ENCODE assay signal across 15 cellular contexts in genomic region chr6:147538821-147539220, GRCh38. TPM values are rescaled to one million over a fixed set of nuclear protein-coding genes. Genes with fewer than 3 reads are reported as not detected.
"Had no signal": no experiment of that assay in that cellular context is flagged by ENCODE, and none has a peak within 500 bp of the region (broad histone marks: within the 10 kb centered on the region; RNA-seq: fewer than 3 reads in every experiment).

No MANE protein-coding gene starts in this region.

- H3K27ac ChIP-seq: RWPE1 had no signal

- H3K27me3 ChIP-seq: MG63 had no signal

- DNase-seq: Karpas-422, KG1, MG63, NCI-H1092, NCI-H1105 treated with DMSO at 0.1 percent for 48 hours, NCI-H1417 treated with DMSO at 0.1 percent for 48 hours, NCI-H187, NCI-H2029 treated with DMSO at 0.1 percent for 48 hours, NCI-H2107, NCI-H2227 treated with DMSO at 0.1 percent for 48 hours, NCI-H526, SHP77, T-helper 1 cell, T-helper 17 cell had no signal

- H3K4me3 ChIP-seq: MG63 had no signal

RNA-seq across cellular contexts. Expression of gene SAMD5, which starts 30.3 kb away (rescaled TPM):
- total RNA-seq: T-helper 17 cell had no signal
